ENCODE assay signal across 11 cellular contexts in genomic region chr17:41697122-41697962, GRCh38. TPM values are rescaled to one million over a fixed set of nuclear protein-coding genes. Genes with fewer than 3 reads are reported as not detected.
A peak's percentile ranks its signal among the peaks of the same experiment; 100 is the strongest.
DNase-seq lines count a peak whose midpoint lies in the region; ATAC-seq, FAIRE-seq and TF ChIP-seq lines count a peak whose summit lies in the region.
"Had no signal": no experiment of that assay in that cellular context is flagged by ENCODE, and none has a peak within 500 bp of the region (broad histone marks: within the 10 kb centered on the region; RNA-seq: fewer than 3 reads in every experiment).

No MANE protein-coding gene starts in this region.

- TF ChIP-seq RAD21 in A549 (conservative IDR thresholded peaks at IDR 0.05 in 1 of 2, IDR thresholded peaks at IDR 0.05 in 1 of 2): no peak

- DNase-seq in A549 (ENCODE audit: low read depth in 1 of 2, low spot score in 1 of 2) (no peak), Kasumi-1 (lab: John Stamatoyannopoulos, UW) (peak; percentile 46 to 53), erythroblast (lab: John Stamatoyannopoulos, UW) (peak; percentile 29 to 41), midbrain (lab: John Stamatoyannopoulos, UW) (peak; percentile 67), NK-92 (lab: John Stamatoyannopoulos, UW; ENCODE audit: unreplicated experiment) (no peak), GM12892 (ENCODE audit: insufficient read length) (no peak)
- no peak for DNase-seq in CD8-positive, alpha-beta memory T cell
- DNase-seq: CD8-positive, alpha-beta T cell; NCI-H774; nephron progenitor cell had no signal

- H3K4me1 Mint-ChIP-seq in CD8-positive, alpha-beta memory T cell: peaks cover 13 to 24% (median 16%) of the 10 kb centered on the region in 3 donors

- no peaks in the 10 kb centered on the region for H3K27me3 ChIP-seq in CD8-positive, alpha-beta memory T cell (ENCODE audit: insufficient read depth, low read length, poor library complexity, severe bottlenecking)

- peaks cover 3 to 31% (median 10%) of the 10 kb centered on the region in 3 donors for H3K36me3 Mint-ChIP-seq in CD8-positive, alpha-beta memory T cell

- no peak overlapping the region for H3K27ac ChIP-seq in A549
- H3K27ac ChIP-seq in CD8-positive, alpha-beta memory T cell (ENCODE audit: low read depth, low read length): no peak overlapping the region

- no peaks in the 10 kb centered on the region for H3K9me3 Mint-ChIP-seq in CD8-positive, alpha-beta memory T cell
- H3K9me3 Mint-ChIP-seq: CD8-positive, alpha-beta T cell; nephron progenitor cell had no signal

- TF ChIP-seq EP300 in A549 (IDR thresholded peaks at IDR 0.05): no peak

- no peak for FAIRE-seq in A549 (lab: Jason Lieb, UNC)
- no peak for FAIRE-seq in GM12892 (lab: Jason Lieb, UNC)

- TF ChIP-seq POLR2A in A549 (IDR thresholded peaks at IDR 0.05; ENCODE audit: low read length) (no peak), erythroblast (IDR thresholded peaks at IDR 0.05; ENCODE audit: low read length) (no peak), GM12892 (IDR thresholded peaks at IDR 0.05; ENCODE audit: low read depth, low read length) (no peak)

- no peak overlapping the region for H3K4me3 ChIP-seq in A549
- H3K4me3 ChIP-seq in CD8-positive, alpha-beta memory T cell (ENCODE audit: low read length): no peak overlapping the region

- 64% methylated on average over 6 of the region's 6 CpGs for WGBS in A549 (ENCODE audit: missing lambda C conversion rate)

- ATAC-seq in A549 (no peak), GM21526 (IDR thresholded peaks at IDR 0.05; ENCODE audit: low FRiP score, unreplicated experiment) (no peak)
- ATAC-seq: CD8-positive, alpha-beta T cell had no signal

- no peak for TF ChIP-seq CTCF in A549 (IDR thresholded peaks at IDR 0.05)

- H3K4me2 ChIP-seq in A549: no peak overlapping the region

- CTCF ChIA-PET in A549 (lab: Yijun Ruan, JAX): interaction anchor here (7.0 kb wide), 1 partner anchor 14 kb away, joined by 210 read pairs; the partner anchor contains the start of gene GAST
- CTCF ChIA-PET in CD8-positive, alpha-beta memory T cell (lab: Charles Lee): no interaction called here

- peaks cover 12% of the 10 kb centered on the region; the same call in 1 of the 3 replicates for H3K4me1 ChIP-seq in A549
- H3K4me1 ChIP-seq in CD8-positive, alpha-beta memory T cell (ENCODE audit: insufficient read depth, low read length): peaks cover 6% of the 10 kb centered on the region

- H3K27ac Mint-ChIP-seq in CD8-positive, alpha-beta memory T cell: no peak overlapping the region
- H3K27ac Mint-ChIP-seq: CD8-positive, alpha-beta T cell had no signal

- peaks cover 2 to 4% of the 10 kb centered on the region in 2 donors for H3K27me3 Mint-ChIP-seq in CD8-positive, alpha-beta memory T cell

- H3K4me3 Mint-ChIP-seq in CD8-positive, alpha-beta memory T cell: no peak overlapping the region
- H3K4me3 Mint-ChIP-seq: CD8-positive, alpha-beta T cell; nephron progenitor cell had no signal

- peaks cover 24% of the 10 kb centered on the region for H3K36me3 ChIP-seq in CD8-positive, alpha-beta memory T cell (ENCODE audit: insufficient read depth, low read length)

- POLR2A ChIA-PET in A549 (lab: Yijun Ruan, JAX): interaction anchor here (2.2 kb wide), 1 partner anchor 8 kb away, joined by 14 read pairs; the partner anchor contains the start of gene EIF1
- POLR2A ChIA-PET in CD8-positive, alpha-beta memory T cell (lab: Charles Lee): no interaction called here

- H3K9me3 ChIP-seq in A549: no peaks in the 10 kb centered on the region
- no peaks in the 10 kb centered on the region for H3K9me3 ChIP-seq in CD8-positive, alpha-beta memory T cell (ENCODE audit: low read length)

TF ChIP-seq in A549, 52 proteins besides CTCF, POLR2A, EP300 and RAD21:
- TF ChIP-seq CHD2 (IDR thresholded peaks at IDR 0.05; ENCODE audit: low read length, partially characterized antibody) (no peak), ATOH8 (CRISPR knock-in tag; IDR thresholded peaks at IDR 0.05; ENCODE audit: low read depth) (no peak), ZFP36 (IDR thresholded peaks at IDR 0.05; ENCODE audit: borderline replicate concordance, partially characterized antibody) (no peak), KDM1A (IDR thresholded peaks at IDR 0.05; ENCODE audit: low read depth) (no peak), USF2 (IDR thresholded peaks at IDR 0.05) (peak; percentile 69), CBX2 (IDR thresholded peaks at IDR 0.05; ENCODE audit: borderline replicate concordance, low read depth) (no peak)

RNA-seq across cellular contexts. Expression of gene EIF1, which starts 8.7 kb away (rescaled TPM):
- 873 and 1,224 TPM in 2 replicates for polyA plus RNA-seq in A549 (2011; rRNA removed)
- 405 and 437 TPM in 2 replicates for polyA plus RNA-seq in A549 (2012; cell fraction: cytosol; rRNA removed)
- 286 and 291 TPM in 2 replicates for polyA plus RNA-seq in A549 (2012; cell fraction: nucleus; rRNA removed)
- 827 to 920 TPM (median 834 TPM) in 3 replicates for polyA plus RNA-seq in A549 (2017; fragmentation: RNase III; extraction: RNeasy Plus Mini Kit Qiagen cat#74134 plus additional on column Dnase treatment)
- 275 and 286 TPM in 2 replicates for polyA minus RNA-seq in A549 (2011; rRNA and poly(A)+ RNA removed)
- 1,000 to 10,000 TPM; 1,446 to 1,504 TPM for total RNA-seq in CD8-positive, alpha-beta memory T cell
- polyA plus RNA-seq in CD8-positive, alpha-beta memory T cell: 1,526 TPM
- 660 TPM for polyA plus RNA-seq in GM12892 (2012; ENCODE audit: missing spikeins)

RNA-seq across cellular contexts. Expression of gene GAST, which starts 14.8 kb away (rescaled TPM):
- polyA plus RNA-seq in A549 (2011; rRNA removed) (not detected in 2 replicates), A549 (2017; fragmentation: RNase III; extraction: RNeasy Plus Mini Kit Qiagen cat#74134 plus additional on column Dnase treatment) (not detected in 3 replicates)
- polyA plus RNA-seq in A549 (2012; cell fraction: cytosol; rRNA removed): not detected in 2 replicates
- not detected in 2 replicates for polyA plus RNA-seq in A549 (2012; cell fraction: nucleus; rRNA removed)
- polyA minus RNA-seq in A549 (2011; rRNA and poly(A)+ RNA removed): not detected in 2 replicates
- total RNA-seq in CD8-positive, alpha-beta memory T cell: not detected
- not detected for polyA plus RNA-seq in CD8-positive, alpha-beta memory T cell
- polyA plus RNA-seq in GM12892 (2012; ENCODE audit: missing spikeins): not detected
- total RNA-seq: CD8-positive, alpha-beta T cell had no signal

RNA-seq across cellular contexts. Expression of gene HAP1, which starts 37.1 kb away (rescaled TPM):
- 2.0 and 2.2 TPM in 2 replicates for polyA plus RNA-seq in A549 (2011; rRNA removed)
- 0.86 and 1.2 TPM in 2 replicates for polyA plus RNA-seq in A549 (2012; cell fraction: cytosol; rRNA removed)
- polyA plus RNA-seq in A549 (2012; cell fraction: nucleus; rRNA removed): 8.2 and 8.4 TPM in 2 replicates
- 1.3 to 2.3 TPM (median 1.6 TPM) in 3 replicates for polyA plus RNA-seq in A549 (2017; fragmentation: RNase III; extraction: RNeasy Plus Mini Kit Qiagen cat#74134 plus additional on column Dnase treatment)
- 0.66 and 1.2 TPM in 2 replicates for polyA minus RNA-seq in A549 (2011; rRNA and poly(A)+ RNA removed)
- total RNA-seq in CD8-positive, alpha-beta memory T cell: under 1 TPM; 0.13 to 0.18 TPM
- not detected for polyA plus RNA-seq in CD8-positive, alpha-beta memory T cell
- polyA plus RNA-seq in GM12892 (2012; ENCODE audit: missing spikeins): not detected
- total RNA-seq: CD8-positive, alpha-beta T cell had no signal

Comparison
In these comparisons a context has a peak if more than half of its experiments do, and no peak if none do; other contexts are left out.
1. DNase-seq: peak in Kasumi-1 (2 of 2), erythroblast (2 of 2) and midbrain (single experiment); none in A549 (0 of 2), NK-92 (single experiment), CD8-positive, alpha-beta memory T cell (0 of 5) and GM12892 (single experiment).